In genomic region chr4:176217510-176217909, GRCh38 we compare ENCODE assay signal across 1 cellular context.
TF ChIP-seq lines count a peak whose summit lies in the region.

No MANE protein-coding gene starts in this region.

TF ChIP-seq in GM12878, 131 proteins besides CTCF, POLR2A, EP300 and RAD21 (continued from another document):
- no peak for TF ChIP-seq DPF2 (IDR thresholded peaks at IDR 0.05)
